Comparison of ENCODE assay signal across 8 cellular contexts in genomic region chr2:131682945-131683330, GRCh38.
DNase-seq lines count a peak whose midpoint lies in the region; ATAC-seq and TF ChIP-seq lines count a peak whose summit lies in the region.
"Not testable (repeated sequence)": the region's sequence is repeated elsewhere in the genome, so short reads cannot be mapped to it uniquely, and the experiment has no call there.

No MANE protein-coding gene starts in this region.

- not testable (repeated sequence) for TF ChIP-seq CTCF in activated CD8-positive, alpha-beta T cell treated with anti-CD3 and anti-CD28 coated beads for 36 hours (IDR thresholded peaks at IDR 0.05); left lung (IDR thresholded peaks at IDR 0.05)

- H3K4me3 Mint-ChIP-seq in activated CD8-positive, alpha-beta T cell treated with anti-CD3 and anti-CD28 coated beads for 36 hours, result peak overlapping the region; percentile 84

- H4K20me1 ChIP-seq in BLaER1 treated with 17β-estradiol and CSF1 and Interleukin-3, amounts not matched to agents 10 nM and 100 nM, result not testable (repeated sequence)

- peak overlapping the region; percentile 78 to 95 (median 90) for H3K9ac ChIP-seq in BLaER1 treated with 17β-estradiol and CSF1 and Interleukin-3, amounts not matched to agents 10 nM and 100 nM
- H3K9ac ChIP-seq in endocrine pancreas (ENCODE audit: control insufficient read depth, insufficient read depth, low read length) (peak overlapping the region; percentile 41), skeletal muscle satellite cell (ENCODE audit: low read depth, low read length) (peak overlapping the region; percentile 89)

- H3K27ac ChIP-seq in BLaER1 treated with 17β-estradiol and CSF1 and Interleukin-3, amounts not matched to agents 10 nM and 100 nM, result peak overlapping the region; percentile 80 to 96 (median 88)
- peak overlapping the region in 1 of 2 donors; percentile 79 for H3K27ac ChIP-seq in left lung

- not testable (repeated sequence) for H3K27me3 ChIP-seq in BLaER1 treated with 17β-estradiol and CSF1 and Interleukin-3, amounts not matched to agents 10 nM and 100 nM; endocrine pancreas (ENCODE audit: control insufficient read depth, insufficient read depth, low read length); skeletal muscle satellite cell (ENCODE audit: control insufficient read depth, insufficient read depth, low read length)
- H3K27me3 ChIP-seq in left lung, result peaks cover 0 to 20% of the 10 kb centered on the region in 2 donors

- peaks cover 16 to 29% (median 22%) of the 10 kb centered on the region in 11 experiments for H3K36me3 ChIP-seq in BLaER1 treated with 17β-estradiol and CSF1 and Interleukin-3, amounts not matched to agents 10 nM and 100 nM
- not testable (repeated sequence) for H3K36me3 ChIP-seq in endocrine pancreas (ENCODE audit: control insufficient read depth, insufficient read depth, low read length); left lung; skeletal muscle satellite cell (ENCODE audit: insufficient read depth, low read length)

- peak overlapping the region; percentile 62 to 94 (median 82) for H3K4me3 ChIP-seq in BLaER1 treated with 17β-estradiol and CSF1 and Interleukin-3, amounts not matched to agents 10 nM and 100 nM
- H3K4me3 ChIP-seq in endocrine pancreas (ENCODE audit: control insufficient read depth, insufficient read depth, low read length), result peak overlapping the region; percentile 64
- peak overlapping the region; percentile 52 to 61 for H3K4me3 ChIP-seq in left lung
- peak overlapping the region; percentile 83 for H3K4me3 ChIP-seq in skeletal muscle satellite cell (ENCODE audit: low read length)

- peak overlapping the region; percentile 77 for H3K27ac Mint-ChIP-seq in activated CD8-positive, alpha-beta T cell treated with anti-CD3 and anti-CD28 coated beads for 36 hours

- not testable (repeated sequence) for H3K9me3 ChIP-seq in BLaER1 treated with 17β-estradiol and CSF1 and Interleukin-3, amounts not matched to agents 10 nM and 100 nM (replicated peaks in 1 of 11); endocrine pancreas (ENCODE audit: control insufficient read depth, low read length); left lung; skeletal muscle satellite cell (replicated peaks; ENCODE audit: low read length)

- not testable (repeated sequence) for H3K27me3 Mint-ChIP-seq in activated CD8-positive, alpha-beta T cell treated with anti-CD3 and anti-CD28 coated beads for 36 hours

- peaks cover 36% of the 10 kb centered on the region for H3K4me1 Mint-ChIP-seq in activated CD8-positive, alpha-beta T cell treated with anti-CD3 and anti-CD28 coated beads for 36 hours (ENCODE audit: low read depth)

- ATAC-seq in GM19372 (IDR thresholded peaks at IDR 0.05; ENCODE audit: low read depth, unreplicated experiment) (peak; percentile 34), HG03045 (IDR thresholded peaks at IDR 0.05; ENCODE audit: unreplicated experiment) (peak; percentile 37), left lung (peak; percentile 63)
- peak; percentile 24 for ATAC-seq in activated CD8-positive, alpha-beta T cell treated with anti-CD3 and anti-CD28 coated beads for 36 hours

- H3K4me1 ChIP-seq in BLaER1 treated with 17β-estradiol and CSF1 and Interleukin-3, amounts not matched to agents 10 nM and 100 nM, result peaks cover 20 to 37% (median 28%) of the 10 kb centered on the region in 10 experiments
- not testable (repeated sequence) for H3K4me1 ChIP-seq in endocrine pancreas (ENCODE audit: control insufficient read depth, insufficient read depth, low read length); left lung
- H3K4me1 ChIP-seq in skeletal muscle satellite cell (ENCODE audit: control insufficient read depth, insufficient read depth, low read length), result peaks cover 38% of the 10 kb centered on the region

- peak overlapping the region; percentile 71 to 99 (median 95) for H3K4me2 ChIP-seq in BLaER1 treated with 17β-estradiol and CSF1 and Interleukin-3, amounts not matched to agents 10 nM and 100 nM
- H3K4me2 ChIP-seq in skeletal muscle satellite cell (ENCODE audit: low read length), result peak overlapping the region; percentile 91

- CTCF ChIA-PET in activated CD8-positive, alpha-beta T cell treated with anti-CD3 and anti-CD28 coated beads for 36 hours (lab: Charles Lee), result interaction anchor here (1.8 to 2.5 kb wide), 4 partner anchors 8 to 119 kb away, joined by 4 to 27 read pairs (median 7); no protein-coding TSS in a partner anchor

- POLR2A ChIA-PET in activated CD8-positive, alpha-beta T cell treated with anti-CD3 and anti-CD28 coated beads for 36 hours (lab: Charles Lee), result interaction anchor here (0.6 kb wide), 1 partner anchor 941 kb away, joined by 3 read pairs; no protein-coding TSS in a partner anchor

- H3K36me3 Mint-ChIP-seq in activated CD8-positive, alpha-beta T cell treated with anti-CD3 and anti-CD28 coated beads for 36 hours (ENCODE audit: low read depth), result peaks cover 18% of the 10 kb centered on the region

- intact Hi-C loops in activated CD8-positive, alpha-beta T cell treated with anti-CD3 and anti-CD28 coated beads for 36 hours (cut with micrococcal nuclease); left lung (cut with DNase I): not testable (repeated sequence)

- DNase-seq in NCI-H2171 treated with DMSO at 0.1 percent for 48 hours (lab: John Stamatoyannopoulos, UW) (peak; percentile 45), left lung (peak in 1 of 2 donors; percentile 76)
- peak; percentile 41 for DNase-seq in activated CD8-positive, alpha-beta T cell treated with anti-CD3 and anti-CD28 coated beads for 36 hours

- H3K9me3 Mint-ChIP-seq in activated CD8-positive, alpha-beta T cell treated with anti-CD3 and anti-CD28 coated beads for 36 hours, result not testable (repeated sequence)
